8 cellular contexts compared by ENCODE assay signal in genomic region chr7:130490888-130491771, GRCh38.
DNase-seq lines count a peak whose midpoint lies in the region; ATAC-seq and TF ChIP-seq lines count a peak whose summit lies in the region.

No MANE protein-coding gene starts in this region.

- peak; percentile 30 for DNase-seq in DMS79 (lab: John Stamatoyannopoulos, UW)
- peak; percentile 27 for DNase-seq in NOMO-1 treated with DMSO at 0.1 percent for 48 hours (lab: John Stamatoyannopoulos, UW; ENCODE audit: unreplicated experiment)
- peak; percentile 31 to 43 for DNase-seq in cardiac fibroblast (ENCODE audit: low read depth in 2 of 2)
- peak; percentile 69 for DNase-seq in islet precursor cell
- peak; percentile 43 for DNase-seq in stimulated activated CD4-positive, alpha-beta T cell treated with anti-CD3 and anti-CD28 coated beads, Interleukin-4, amount 100 ng/mL, for 1 hour
- no peak for DNase-seq in dedifferentiated amniotic fluid mesenchymal stem cell (ENCODE audit: extremely low spot score)

- TF ChIP-seq CTCF in cardiac fibroblast (IDR thresholded peaks at IDR 0.05; ENCODE audit: low read depth, low read length), result peak; percentile 35

- ATAC-seq in HG03095 (IDR thresholded peaks at IDR 0.05; ENCODE audit: unreplicated experiment) (no peak), HG03135 (IDR thresholded peaks at IDR 0.05; ENCODE audit: unreplicated experiment) (no peak)

- peak overlapping the region; percentile 32 to 47 for H3K4me3 ChIP-seq in cardiac fibroblast (replicated peaks in 1 of 2; ENCODE audit: low read depth in 2 of 2, low read length in 2 of 2)
